Comparison of ENCODE assay signal across 1 cellular context in the genomic region with DNA sequence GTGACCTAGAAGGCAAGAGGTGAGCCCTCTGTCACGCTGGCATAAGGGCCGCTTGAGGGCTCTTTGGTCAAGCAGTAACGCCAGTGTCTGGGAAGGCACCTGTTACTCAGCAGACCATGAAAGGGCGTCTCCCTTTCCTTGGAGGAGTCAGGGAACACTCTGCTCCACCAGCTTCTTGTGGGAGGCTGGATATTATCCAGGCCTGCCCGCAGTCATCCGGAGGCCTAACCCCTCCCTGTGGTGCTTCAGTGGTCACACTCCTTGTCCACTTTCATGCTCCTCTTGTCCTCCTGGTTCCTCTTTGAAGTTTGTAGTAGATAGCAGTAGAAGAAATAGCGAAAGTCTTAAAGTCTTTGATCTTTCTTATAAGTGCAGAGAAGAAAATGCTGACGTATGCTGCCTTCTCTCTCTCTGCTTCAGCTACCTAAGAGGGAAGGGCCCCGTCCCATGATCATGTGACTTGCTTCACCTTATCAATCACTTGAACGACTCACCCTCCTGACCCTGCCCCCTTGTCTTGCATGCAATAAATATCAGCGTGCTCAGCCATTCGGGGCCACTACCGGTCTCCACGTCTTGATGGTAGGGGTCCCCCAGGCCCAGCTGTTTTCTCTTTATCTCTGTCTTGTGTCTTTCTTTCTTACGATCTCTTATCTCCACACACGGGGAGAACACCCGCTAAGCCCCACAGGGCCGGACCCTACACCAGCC.
TF ChIP-seq lines count a peak whose summit lies in the region.

No MANE protein-coding gene starts in this region.

TF ChIP-seq in WTC11, 78 proteins besides CTCF, POLR2A, EP300 and RAD21 (continued from another document):
- TF ChIP-seq FOXP1 (CRISPR knock-in tag; IDR thresholded peaks at IDR 0.05; ENCODE audit: borderline replicate concordance) (no peak), NFE2L1 (CRISPR knock-in tag; IDR thresholded peaks at IDR 0.05) (no peak), RELA (CRISPR knock-in tag; IDR thresholded peaks at IDR 0.05; ENCODE audit: borderline replicate concordance) (no peak)
- TF ChIP-seq, protein P1, sequence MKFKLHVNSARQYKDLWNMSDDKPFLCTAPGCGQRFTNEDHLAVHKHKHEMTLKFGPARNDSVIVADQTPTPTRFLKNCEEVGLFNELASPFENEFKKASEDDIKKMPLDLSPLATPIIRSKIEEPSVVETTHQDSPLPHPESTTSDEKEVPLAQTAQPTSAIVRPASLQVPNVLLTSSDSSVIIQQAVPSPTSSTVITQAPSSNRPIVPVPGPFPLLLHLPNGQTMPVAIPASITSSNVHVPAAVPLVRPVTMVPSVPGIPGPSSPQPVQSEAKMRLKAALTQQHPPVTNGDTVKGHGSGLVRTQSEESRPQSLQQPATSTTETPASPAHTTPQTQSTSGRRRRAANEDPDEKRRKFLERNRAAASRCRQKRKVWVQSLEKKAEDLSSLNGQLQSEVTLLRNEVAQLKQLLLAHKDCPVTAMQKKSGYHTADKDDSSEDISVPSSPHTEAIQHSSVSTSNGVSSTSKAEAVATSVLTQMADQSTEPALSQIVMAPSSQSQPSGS (CRISPR knock-in tag; IDR thresholded peaks at IDR 0.05; ENCODE audit: borderline replicate concordance, low read depth): no peak
- TF ChIP-seq, protein P2, sequence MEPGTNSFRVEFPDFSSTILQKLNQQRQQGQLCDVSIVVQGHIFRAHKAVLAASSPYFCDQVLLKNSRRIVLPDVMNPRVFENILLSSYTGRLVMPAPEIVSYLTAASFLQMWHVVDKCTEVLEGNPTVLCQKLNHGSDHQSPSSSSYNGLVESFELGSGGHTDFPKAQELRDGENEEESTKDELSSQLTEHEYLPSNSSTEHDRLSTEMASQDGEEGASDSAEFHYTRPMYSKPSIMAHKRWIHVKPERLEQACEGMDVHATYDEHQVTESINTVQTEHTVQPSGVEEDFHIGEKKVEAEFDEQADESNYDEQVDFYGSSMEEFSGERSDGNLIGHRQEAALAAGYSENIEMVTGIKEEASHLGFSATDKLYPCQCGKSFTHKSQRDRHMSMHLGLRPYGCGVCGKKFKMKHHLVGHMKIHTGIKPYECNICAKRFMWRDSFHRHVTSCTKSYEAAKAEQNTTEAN (CRISPR knock-in tag; IDR thresholded peaks at IDR 0.05): no peak
